Comparison of ENCODE assay signal across 19 cellular contexts in the genomic region with DNA sequence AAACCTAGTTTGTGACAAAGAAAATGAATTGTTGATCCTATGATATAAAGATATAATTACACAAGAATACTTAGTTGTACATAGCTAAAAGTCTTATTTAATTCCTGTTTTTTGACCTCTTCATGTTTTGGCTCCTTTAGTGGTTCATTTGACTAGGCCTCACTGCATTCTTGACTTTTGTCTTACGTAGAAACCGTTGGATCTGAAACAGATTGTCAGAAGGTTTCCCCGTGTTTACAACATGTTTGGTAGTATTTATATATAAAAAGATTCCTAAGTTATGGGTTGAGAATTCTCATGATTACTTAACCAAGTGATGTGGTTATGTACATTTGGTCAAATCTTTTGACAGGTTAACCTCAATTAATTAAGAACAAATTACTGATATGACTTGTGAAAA.
DNase-seq lines count a peak whose midpoint lies in the region; ATAC-seq, FAIRE-seq and TF ChIP-seq lines count a peak whose summit lies in the region.
"Had no signal": no experiment of that assay in that cellular context is flagged by ENCODE, and none has a peak within 500 bp of the region (broad histone marks: within the 10 kb centered on the region; RNA-seq: fewer than 3 reads in every experiment).

No MANE protein-coding gene starts in this region.

- no peaks in the 10 kb centered on the region for H3K9me3 ChIP-seq in pancreas
- H3K9me3 ChIP-seq: BLaER1 had no signal

- CTCF ChIA-PET in BJ (lab: Yijun Ruan, JAX) = no interaction called here

- TF ChIP-seq CTCF in BJ (IDR thresholded peaks at IDR 0.05; ENCODE audit: insufficient read depth, low read depth, low read length) (no peak), pancreas (IDR thresholded peaks at IDR 0.05) (no peak)

- no peak for TF ChIP-seq POLR2A in H54 (IDR thresholded peaks at IDR 0.05; ENCODE audit: low read depth, low read length)

- WGBS in pancreas, 2 donors = 88 to 96% methylated on average over 3 of the region's 3 CpGs

- FAIRE-seq in H54 (lab: Jason Lieb, UNC) (peak; percentile 62), pancreas (lab: Jason Lieb, UNC) (peak; percentile 34)
- FAIRE-seq: GM12892, GM18507, HepG2 had no signal

- peaks cover 0 to 3% (median 0%) of the 10 kb centered on the region in 3 donors for H3K4me1 ChIP-seq in pancreas
- H3K4me1 ChIP-seq: BLaER1 had no signal

- H3K36me3 ChIP-seq in BJ (ENCODE audit: control insufficient read depth, insufficient read depth, low read length) (no peaks in the 10 kb centered on the region), pancreas (no peaks in the 10 kb centered on the region)
- H3K36me3 ChIP-seq: BLaER1 had no signal

- H3K27ac ChIP-seq in pancreas = no peak overlapping the region
- H3K27ac ChIP-seq: BLaER1, KMS-11 had no signal

- no peak for ATAC-seq in pancreas
- ATAC-seq: HepG2 had no signal

- POLR2A ChIA-PET in BJ (lab: Charles Lee) = no interaction called here

- H3K27me3 ChIP-seq in BJ (ENCODE audit: control insufficient read depth, insufficient read depth, low read length) (no peaks in the 10 kb centered on the region), pancreas (no peaks in the 10 kb centered on the region)
- H3K27me3 ChIP-seq: BLaER1 had no signal

- DNase-seq in BJ (ENCODE audit: low read depth) (peak; percentile 12), H54 (ENCODE audit: insufficient read length, low spot score) (no peak), fibroblast of peridontal ligament (ENCODE audit: extremely low read depth) (peak; percentile 59), pancreas (no peak), OCI-M1 (lab: John Stamatoyannopoulos, UW) (no peak), GDM1 (lab: John Stamatoyannopoulos, UW) (no peak), DMS153 treated with DMSO at 0.1 percent for 48 hours (lab: John Stamatoyannopoulos, UW; ENCODE audit: unreplicated experiment) (no peak)
- DNase-seq: ACHN; AML-193; CD4-positive, alpha-beta memory T cell; DMS53; DND-41; GOT3; H9 had no signal

- H3K4me3 ChIP-seq in BJ (ENCODE audit: low read depth, low read length) (no peak overlapping the region), pancreas (no peak overlapping the region)
- H3K4me3 ChIP-seq: BLaER1 had no signal

- intact Hi-C loops in pancreas (cut with DNase I) = no loop called here

Comparison
In these comparisons a context has a peak if more than half of its experiments do, and no peak if none do; other contexts are left out.
1. DNase-seq: peak in BJ (single experiment) and fibroblast of peridontal ligament (single experiment); none in H54 (single experiment), pancreas (0 of 6), OCI-M1 (single experiment), GDM1 (single experiment) and DMS153 treated with DMSO at 0.1 percent for 48 hours (single experiment).